ENCODE assay signal across 8 cellular contexts in the genomic region with DNA sequence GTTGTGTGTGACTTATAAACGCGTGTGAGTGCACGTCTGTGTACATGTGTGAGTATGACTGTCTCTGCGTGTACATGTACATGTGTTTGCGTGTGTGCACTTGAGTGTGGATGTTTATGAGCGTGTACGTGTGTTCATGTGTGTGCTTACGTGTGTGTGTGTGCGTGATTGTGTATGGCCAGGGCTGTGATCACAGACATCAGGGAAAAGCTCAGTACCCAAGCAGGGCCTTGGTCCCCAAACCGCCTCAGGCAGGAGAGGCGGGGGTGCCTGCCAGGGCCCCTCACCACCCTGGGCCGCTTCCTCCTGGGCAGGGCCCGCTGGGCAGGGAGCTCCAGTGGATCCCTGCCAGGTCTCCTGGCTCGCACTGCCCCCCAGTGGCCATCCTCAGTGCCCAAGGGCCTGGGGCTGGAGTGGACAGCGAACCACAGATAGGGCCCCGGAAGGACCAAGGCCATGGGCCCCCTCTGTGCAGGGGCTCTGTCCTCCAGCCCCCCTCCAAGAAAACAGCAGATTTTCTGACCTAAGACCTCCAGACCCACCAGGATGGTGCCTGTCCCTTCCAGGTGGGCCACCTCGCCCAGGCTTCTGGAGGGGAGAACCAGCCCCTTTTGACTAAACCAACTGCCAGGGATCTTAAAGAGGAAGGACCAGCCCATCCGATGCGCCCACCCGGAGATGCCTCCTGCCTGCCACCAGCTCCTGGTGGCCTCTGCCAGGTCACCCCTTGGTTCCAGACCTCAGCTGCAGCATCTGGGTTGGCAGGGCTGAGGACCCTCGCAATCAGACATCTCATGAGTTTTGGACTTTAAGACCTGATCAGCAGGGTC.
DNase-seq lines count a peak whose midpoint lies in the region; ATAC-seq and TF ChIP-seq lines count a peak whose summit lies in the region.

No MANE protein-coding gene starts in this region.

- H3K4me3 ChIP-seq in GM12864 (ENCODE audit: low read depth, low read length): no peak overlapping the region
- no peak overlapping the region for H3K4me3 ChIP-seq in mammary epithelial cell (replicated peaks in 1 of 3; ENCODE audit: insufficient read depth in 1 of 3, low read depth in 2 of 3, low read length in 3 of 3)
- H3K4me3 ChIP-seq in right lobe of liver: no peak overlapping the region

- BruUV-seq in mammary epithelial cell (replicated peaks; lab: Mats Ljungman, UMichigan): no TSS peak

- ATAC-seq in right lobe of liver (peak; percentile 88 to 96 (median 92)), GM19395 (IDR thresholded peaks at IDR 0.05; ENCODE audit: unreplicated experiment) (no peak), GM21576 (IDR thresholded peaks at IDR 0.05; ENCODE audit: unreplicated experiment) (no peak)

- DNase-seq in AG08396 (ENCODE audit: low spot score): peak; percentile 74
- DNase-seq in GM12864 (ENCODE audit: low read depth): no peak
- DNase-seq in NCI-H69 (lab: John Stamatoyannopoulos, UW): peak; percentile 66
- DNase-seq in mammary epithelial cell: peak; percentile 5
- peak; percentile 72 to 78 (median 78) for DNase-seq in right lobe of liver
- DNase-seq in substantia nigra (lab: John Stamatoyannopoulos, UW): peak in 36 of 49 donors; percentile 5 to 73 (median 44)

- CTCF ChIA-PET in mammary epithelial cell (lab: Charles Lee; ENCODE audit: low non-redundant PET): interaction anchor here (0.6 kb wide), 1 partner anchor 292 kb away, joined by 3 read pairs; no protein-coding TSS in a partner anchor

- WGBS in mammary epithelial cell (ENCODE audit: low coverage, missing lambda C conversion rate): 79% methylated on average over 14 of the region's 21 CpGs
- WGBS in right lobe of liver (ENCODE audit: insufficient coverage, low coverage, low lambda C conversion rate, missing lambda C conversion rate): 67% methylated on average over 10 of the region's 21 CpGs

- H3K9me3 ChIP-seq in mammary epithelial cell (replicated peaks; ENCODE audit: insufficient read depth, low read length) (peaks cover 10% of the 10 kb centered on the region), right lobe of liver (no peaks in the 10 kb centered on the region)

- no peaks in the 10 kb centered on the region for H4K20me1 ChIP-seq in mammary epithelial cell (ENCODE audit: insufficient read depth, low read length)

- H3K27me3 ChIP-seq in mammary epithelial cell (ENCODE audit: insufficient read depth, low read length) (no peaks in the 10 kb centered on the region), right lobe of liver (no peaks in the 10 kb centered on the region)

- H3K9ac ChIP-seq in mammary epithelial cell (ENCODE audit: insufficient read depth, low read length): no peak overlapping the region

- dilution Hi-C loops in mammary epithelial cell (cut with HindIII; ENCODE audit: low sequenced_read_pairs): loop anchor here (5.0 kb wide), 1 partner anchor 267 kb away; no protein-coding TSS in a partner anchor

- in situ Hi-C loops in mammary epithelial cell (cut with MboI; ENCODE audit: low sequenced_read_pairs in 2 of 2): no loop called here

- no peak overlapping the region for H2AFZ ChIP-seq in mammary epithelial cell (ENCODE audit: low read depth, low read length)

- no peaks in the 10 kb centered on the region for H3K79me2 ChIP-seq in mammary epithelial cell (ENCODE audit: insufficient read depth, low read length)

- H3K4me2 ChIP-seq in mammary epithelial cell (ENCODE audit: insufficient read depth, low read depth, low read length): no peak overlapping the region

- TF ChIP-seq CTCF in GM12864 (IDR thresholded peaks at IDR 0.05; ENCODE audit: low read depth, low read length, missing control alignments) (peak; percentile 52), mammary epithelial cell (conservative IDR thresholded peaks at IDR 0.05 in 1 of 2, IDR thresholded peaks at IDR 0.05 in 1 of 2; ENCODE audit: extremely low read depth in 1 of 2, insufficient read depth in 1 of 2, low read depth in 1 of 2, low read length in 2 of 2) (peak in 1 of 2 donors; percentile 54), right lobe of liver (IDR thresholded peaks at IDR 0.05) (peak; percentile 71 to 91 (median 85))

- H3K4me1 ChIP-seq in mammary epithelial cell (ENCODE audit: insufficient read depth, low read length) (no peaks in the 10 kb centered on the region), right lobe of liver (no peaks in the 10 kb centered on the region)

- no peak overlapping the region for H3K27ac ChIP-seq in mammary epithelial cell (ENCODE audit: insufficient read depth, low read depth, low read length)
- no peak overlapping the region for H3K27ac ChIP-seq in right lobe of liver
- H3K27ac ChIP-seq in substantia nigra (ENCODE audit: low read depth, low read length, poor library complexity, severe bottlenecking): no peak overlapping the region

- TF ChIP-seq POLR2A in right lobe of liver (IDR thresholded peaks at IDR 0.05): no peak

- intact Hi-C loops in mammary epithelial cell (cut with micrococcal nuclease) (no loop called here), right lobe of liver (cut with DNase I) (loop anchor here in 1 of 2 donors (5.0 to 10.0 kb wide), 2 partner anchors 383 to 390 kb away; no protein-coding TSS in a partner anchor)

- H3K36me3 ChIP-seq in mammary epithelial cell (ENCODE audit: insufficient read depth, low read length) (no peaks in the 10 kb centered on the region), right lobe of liver (no peaks in the 10 kb centered on the region)

Comparison
In these comparisons a context has a peak if more than half of its experiments do, and no peak if none do; other contexts are left out.
1. ATAC-seq: peak in right lobe of liver (4 of 4); none in GM19395 (single experiment) and GM21576 (single experiment).